1 cellular context compared by ENCODE assay signal in genomic region chr14:69129264-69129880, GRCh38.
TF ChIP-seq lines count a peak whose summit lies in the region.

No MANE protein-coding gene starts in this region.

TF ChIP-seq in H1, 55 proteins besides CTCF, POLR2A, EP300 and RAD21 (continued from another document):
- TF ChIP-seq YY1 (IDR thresholded peaks at IDR 0.05; ENCODE audit: low read depth, low read length) (0 out of 2 replicates have a peak, but pooled peaks have one; percentile 21), SP4 (IDR thresholded peaks at IDR 0.05; ENCODE audit: low read length) (no peak), NRF1 (IDR thresholded peaks at IDR 0.05; ENCODE audit: low read depth, low read length) (no peak), CHD7 (IDR thresholded peaks at IDR 0.05; ENCODE audit: insufficient replicate concordance, low read length) (no peak)
